In genomic region chr9:97594414-97594921, GRCh38 we compare ENCODE assay signal across 14 cellular contexts. TPM values are rescaled to one million over a fixed set of nuclear protein-coding genes. Genes with fewer than 3 reads are reported as not detected.
DNase-seq lines count a peak whose midpoint lies in the region; ATAC-seq and TF ChIP-seq lines count a peak whose summit lies in the region.
"Had no signal": no experiment of that assay in that cellular context is flagged by ENCODE, and none has a peak within 500 bp of the region (broad histone marks: within the 10 kb centered on the region; RNA-seq: fewer than 3 reads in every experiment).

No MANE protein-coding gene starts in this region.

- TF ChIP-seq CTCF in ascending aorta (IDR thresholded peaks at IDR 0.05) = no peak
- no peak for TF ChIP-seq CTCF in esophagus squamous epithelium (IDR thresholded peaks at IDR 0.05)

- H3K27me3 ChIP-seq in ascending aorta = no peaks in the 10 kb centered on the region
- H3K27me3 ChIP-seq in mesenchymal stem cell (ENCODE audit: control insufficient read depth in 1 of 2, insufficient read depth in 1 of 2, low read length in 2 of 2) = peaks cover 3 to 4% of the 10 kb centered on the region in 2 experiments
- no peaks in the 10 kb centered on the region for H3K27me3 ChIP-seq in esophagus squamous epithelium

- H3K36me3 ChIP-seq in ascending aorta (peaks cover 11 to 33% of the 10 kb centered on the region in 2 donors), mesenchymal stem cell (ENCODE audit: control insufficient read depth in 1 of 2, insufficient read depth in 2 of 2, low read depth in 1 of 2, low read length in 2 of 2) (peaks cover 2 to 3% of the 10 kb centered on the region in 2 experiments), esophagus squamous epithelium (peaks cover 0 to 4% (median 0%) of the 10 kb centered on the region in 3 donors)

- no peaks in the 10 kb centered on the region for H3K79me1 ChIP-seq in mesenchymal stem cell (replicated peaks; ENCODE audit: low read length, poor library complexity, severe bottlenecking)

- no peak overlapping the region for H3K14ac ChIP-seq in mesenchymal stem cell (ENCODE audit: low read length in 2 of 2)

- 88% methylated on average over 10 of the region's 10 CpGs for WGBS in mesenchymal stem cell
- WGBS in esophagus squamous epithelium, 2 donors = 76 to 82% methylated on average over 4 to 10 of the region's 10 CpGs

- H2AFZ ChIP-seq in mesenchymal stem cell (ENCODE audit: low read depth, low read length) = no peak overlapping the region

- H3K9ac ChIP-seq in mesenchymal stem cell (ENCODE audit: low read length) = no peak overlapping the region

- H3K18ac ChIP-seq in mesenchymal stem cell (ENCODE audit: low read depth in 1 of 2, low read length in 2 of 2) = no peak overlapping the region

- no peak overlapping the region for H2BK12ac ChIP-seq in mesenchymal stem cell (ENCODE audit: low read length in 2 of 2)

- H2BK120ac ChIP-seq in mesenchymal stem cell (ENCODE audit: low read depth, low read length) = no peak overlapping the region

- DNase-seq in Ammon's horn (ENCODE audit: low spot score) (peak; percentile 29), NCI-H1105 (lab: John Stamatoyannopoulos, UW) (peak; percentile 27), ascending aorta (ENCODE audit: low spot score in 2 of 2) (no peak), mesenchymal stem cell (no peak), NCI-H2196 treated with DMSO at 0.1 percent for 48 hours (lab: John Stamatoyannopoulos, UW; ENCODE audit: unreplicated experiment) (no peak), esophagus squamous epithelium (lab: John Stamatoyannopoulos, UW) (no peak), GM19238 (ENCODE audit: insufficient read length, low spot score) (no peak)
- DNase-seq: activated CD4-positive, alpha-beta T cell treated with anti-CD3 and anti-CD28 coated beads, Interleukin-2, amount 50 U/mL, for 1 hour; endodermal cell; MM.1S; T-cell had no signal

- H3K4me3 ChIP-seq in ascending aorta (no peak overlapping the region), mesenchymal stem cell (ENCODE audit: insufficient read depth in 1 of 2, low read depth in 1 of 2, low read length in 2 of 2) (no peak overlapping the region), esophagus squamous epithelium (no peak overlapping the region)

- no peak for TF ChIP-seq POLR2A in esophagus squamous epithelium (IDR thresholded peaks at IDR 0.05)

- peak overlapping the region; percentile 9 for H2BK15ac ChIP-seq in mesenchymal stem cell (ENCODE audit: low read depth, poor library complexity, severe bottlenecking)

- H3K4ac ChIP-seq in mesenchymal stem cell (ENCODE audit: low read depth in 1 of 2, low read length in 2 of 2) = no peak overlapping the region

- no peak overlapping the region for H2BK5ac ChIP-seq in mesenchymal stem cell (ENCODE audit: low read depth, low read length, poor library complexity, severe bottlenecking)

- no peak overlapping the region for H4K91ac ChIP-seq in mesenchymal stem cell (ENCODE audit: low read length)

- no peak overlapping the region for H3K23ac ChIP-seq in mesenchymal stem cell (ENCODE audit: low read length in 2 of 2)

- intact Hi-C loops in ascending aorta (cut with DNase I) = no loop called here
- intact Hi-C loops in esophagus squamous epithelium (cut with DNase I) = loop anchor here (10.0 kb wide), 1 partner anchor 190 kb away; no protein-coding TSS in a partner anchor

- H4K8ac ChIP-seq in mesenchymal stem cell (ENCODE audit: low read length) = no peak overlapping the region

- no peaks in the 10 kb centered on the region for H3K9me3 ChIP-seq in ascending aorta
- no peaks in the 10 kb centered on the region for H3K9me3 ChIP-seq in mesenchymal stem cell (ENCODE audit: control insufficient read depth, low read length)
- H3K9me3 ChIP-seq in esophagus squamous epithelium = no peaks in the 10 kb centered on the region

- H3K4me1 ChIP-seq in ascending aorta (peaks cover 6 to 19% of the 10 kb centered on the region in 2 donors), mesenchymal stem cell (ENCODE audit: control insufficient read depth, insufficient read depth, low read depth, low read length) (no peaks in the 10 kb centered on the region), esophagus squamous epithelium (peaks cover 4 to 26% (median 6%) of the 10 kb centered on the region in 3 donors)

- H3K27ac ChIP-seq in ascending aorta (peak overlapping the region; percentile 3 to 57), mesenchymal stem cell (ENCODE audit: low read length, poor library complexity, severe bottlenecking) (no peak overlapping the region), esophagus squamous epithelium (peak overlapping the region in 2 of 4 donors; percentile 36 to 54)

- no peak overlapping the region for H2AK5ac ChIP-seq in mesenchymal stem cell (ENCODE audit: low read length, severe bottlenecking)

- no peak overlapping the region for H3K4me2 ChIP-seq in mesenchymal stem cell (ENCODE audit: low read length, poor library complexity, severe bottlenecking)

- ATAC-seq in HG03045 (IDR thresholded peaks at IDR 0.05; ENCODE audit: unreplicated experiment) = no peak
- ATAC-seq: HCT116, left colon, T-cell had no signal

RNA-seq across cellular contexts. Expression of gene TSTD2, which starts 38.7 kb away (rescaled TPM):
- total RNA-seq in ascending aorta = 1.4 TPM
- polyA plus RNA-seq in mesenchymal stem cell (2013, experiment 1 of 2) = 8.8 TPM
- polyA plus RNA-seq in mesenchymal stem cell (2013, experiment 2 of 2) = 8.7 TPM
- total RNA-seq in esophagus squamous epithelium = 10 to 100 TPM in 2 of 4 donors, 1 to 10 TPM in 2; 6.9 to 20.0 (median 10.1) TPM

RNA-seq across cellular contexts. Expression of gene NCBP1, which starts 39.2 kb away (rescaled TPM):
- 5.1 TPM for total RNA-seq in ascending aorta
- 18.0 TPM for polyA plus RNA-seq in mesenchymal stem cell (2013, experiment 1 of 2)
- 20.8 TPM for polyA plus RNA-seq in mesenchymal stem cell (2013, experiment 2 of 2)
- 10 to 100 TPM; 11.4 to 23.0 (median 16.4) TPM for total RNA-seq in esophagus squamous epithelium

Comparison
In these comparisons a context has a peak if more than half of its experiments do, and no peak if none do; other contexts are left out.
1. DNase-seq: peak in Ammon's horn (single experiment) and NCI-H1105 (single experiment); none in ascending aorta (0 of 2), mesenchymal stem cell (single experiment), NCI-H2196 treated with DMSO at 0.1 percent for 48 hours (single experiment), esophagus squamous epithelium (single experiment) and GM19238 (single experiment).